Comparison of ENCODE assay signal across 15 cellular contexts in genomic region chr17:80192268-80192667, GRCh38. TPM values are rescaled to one million over a fixed set of nuclear protein-coding genes. Genes with fewer than 3 reads are reported as not detected.
DNase-seq lines count a peak whose midpoint lies in the region; ATAC-seq and TF ChIP-seq lines count a peak whose summit lies in the region.
"Had no signal": no experiment of that assay in that cellular context is flagged by ENCODE, and none has a peak within 500 bp of the region (broad histone marks: within the 10 kb centered on the region; RNA-seq: fewer than 3 reads in every experiment).

No MANE protein-coding gene starts in this region.

- DNase-seq in GM03348 (ENCODE audit: low spot score) (peak; percentile 45), chondrocyte (ENCODE audit: low spot score) (no peak), hypothalamus (lab: John Stamatoyannopoulos, UW) (peak in 33 of 51 donors; percentile 3 to 68 (median 33)), putamen (ENCODE audit: low spot score) (peak; percentile 71), NCI-H2196 (lab: John Stamatoyannopoulos, UW; ENCODE audit: unreplicated experiment) (no peak), NOMO-1 (lab: John Stamatoyannopoulos, UW; ENCODE audit: unreplicated experiment in 2 of 2) (no peak)
- DNase-seq: activated CD4-positive, alpha-beta memory T cell treated with anti-CD3 and anti-CD28 coated beads for 36 hours; DMS79 treated with DMSO at 0.1 percent for 48 hours; KG1; NCI-H2081; OCI-M1 had no signal

- H3K27ac Mint-ChIP-seq in chondrocyte (ENCODE audit: unreplicated experiment), result peak overlapping the region; percentile 11
- H3K27ac Mint-ChIP-seq: activated CD4-positive, alpha-beta memory T cell treated with anti-CD3 and anti-CD28 coated beads for 36 hours; activated naive CD4-positive, alpha-beta T cell treated with anti-CD3 and anti-CD28 coated beads, Interleukin-2, amount 50 U/mL, for 24 hours had no signal

- TF ChIP-seq CTCF in chondrocyte (IDR thresholded peaks at IDR 0.05), result no peak

- no peaks in the 10 kb centered on the region for H3K36me3 Mint-ChIP-seq in chondrocyte (ENCODE audit: low read depth)
- H3K36me3 Mint-ChIP-seq: activated CD4-positive, alpha-beta memory T cell treated with anti-CD3 and anti-CD28 coated beads for 36 hours; activated naive CD4-positive, alpha-beta T cell treated with anti-CD3 and anti-CD28 coated beads, Interleukin-2, amount 50 U/mL, for 24 hours had no signal

- H3K27me3 Mint-ChIP-seq in chondrocyte (ENCODE audit: low read depth), result peaks cover 2% of the 10 kb centered on the region

- ATAC-seq in HG03432 (IDR thresholded peaks at IDR 0.05; ENCODE audit: unreplicated experiment), result no peak
- ATAC-seq in GM21360 (IDR thresholded peaks at IDR 0.05; ENCODE audit: unreplicated experiment), result no peak

- peak overlapping the region; percentile 23 for H3K4me3 Mint-ChIP-seq in chondrocyte (ENCODE audit: unreplicated experiment)
- H3K4me3 Mint-ChIP-seq: activated CD4-positive, alpha-beta memory T cell treated with anti-CD3 and anti-CD28 coated beads for 36 hours; activated naive CD4-positive, alpha-beta T cell treated with anti-CD3 and anti-CD28 coated beads, Interleukin-2, amount 50 U/mL, for 24 hours had no signal

- H3K4me1 Mint-ChIP-seq in chondrocyte (ENCODE audit: low read depth), result peaks cover 18% of the 10 kb centered on the region
- H3K4me1 Mint-ChIP-seq: activated naive CD4-positive, alpha-beta T cell treated with anti-CD3 and anti-CD28 coated beads, Interleukin-2, amount 50 U/mL, for 24 hours had no signal

- no peaks in the 10 kb centered on the region for H3K9me3 Mint-ChIP-seq in chondrocyte (ENCODE audit: low read depth)
- H3K9me3 Mint-ChIP-seq: activated CD4-positive, alpha-beta memory T cell treated with anti-CD3 and anti-CD28 coated beads for 36 hours; activated naive CD4-positive, alpha-beta T cell treated with anti-CD3 and anti-CD28 coated beads, Interleukin-2, amount 50 U/mL, for 24 hours had no signal

RNA-seq across cellular contexts. Expression of gene CARD14, which starts 22.4 kb away (rescaled TPM):
- 0.13 to 0.80 TPM (median 0.30 TPM) in 3 replicates for total RNA-seq in chondrocyte
- total RNA-seq: activated CD4-positive, alpha-beta memory T cell treated with anti-CD3 and anti-CD28 coated beads for 36 hours; T-helper 2 cell treated with Interferon-gamma antibody and Interleukin-4, amounts not matched to agents 100 ng/mL and 5 ng/mL, for 36 hours had no signal

RNA-seq across cellular contexts. Expression of gene SGSH, which starts 27.9 kb away (rescaled TPM):
- 42.6 to 45.4 TPM (median 44.7 TPM) in 3 replicates for total RNA-seq in chondrocyte

RNA-seq across cellular contexts. Expression of gene SLC26A11, which starts 28.0 kb away (rescaled TPM):
- 16.2 to 19.0 TPM (median 16.2 TPM) in 3 replicates for total RNA-seq in chondrocyte

RNA-seq across cellular contexts. Expression of gene EIF4A3, which starts 45.3 kb away (rescaled TPM):
- 63.2 to 76.2 TPM (median 64.0 TPM) in 3 replicates for total RNA-seq in chondrocyte

Comparison
In these comparisons a context has a peak if more than half of its experiments do, and no peak if none do; other contexts are left out.
1. DNase-seq: peak in GM03348 (single experiment), hypothalamus (33 of 51) and putamen (single experiment); none in chondrocyte (single experiment), NCI-H2196 (single experiment) and NOMO-1 (0 of 2).